ENCODE assay signal across 16 cellular contexts in the genomic region with DNA sequence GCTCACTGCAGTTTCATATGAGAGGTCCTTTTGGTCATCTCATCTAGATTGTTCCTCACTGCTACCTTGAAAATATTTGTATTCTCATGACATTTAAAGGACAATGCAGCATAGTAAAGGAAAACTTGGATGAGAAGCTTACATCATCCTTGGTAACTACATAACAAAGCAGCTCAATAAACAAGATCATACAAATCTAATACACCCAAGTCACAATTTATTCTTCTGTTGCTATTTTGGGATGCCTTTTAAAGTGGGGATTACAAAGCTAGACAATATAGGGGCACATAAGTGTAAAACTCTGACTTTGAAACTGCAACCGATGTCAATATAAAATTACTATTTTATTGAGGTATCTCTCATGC.
A peak's percentile ranks its signal among the peaks of the same experiment; 100 is the strongest.
DNase-seq lines count a peak whose midpoint lies in the region; ATAC-seq and TF ChIP-seq lines count a peak whose summit lies in the region.
"Had no signal": no experiment of that assay in that cellular context is flagged by ENCODE, and none has a peak within 500 bp of the region (broad histone marks: within the 10 kb centered on the region; RNA-seq: fewer than 3 reads in every experiment).

No MANE protein-coding gene starts in this region.

- peaks cover 0 to 47% (median 4%) of the 10 kb centered on the region in 11 experiments; a peak in 6 of 22 replicates for H4K20me1 ChIP-seq in BLaER1 treated with 17β-estradiol and CSF1 and Interleukin-3, amounts not matched to agents 10 nM and 100 nM
- H4K20me1 ChIP-seq in Karpas-422 (ENCODE audit: insufficient read depth, low read depth, low read length) = no peaks in the 10 kb centered on the region
- peaks cover 78% of the 10 kb centered on the region for H4K20me1 ChIP-seq in neural progenitor cell (ENCODE audit: low read depth)

- peak overlapping the region; percentile 45 for H3K4me3 Mint-ChIP-seq in endothelial cell (ENCODE audit: unreplicated experiment)
- no peak overlapping the region for H3K4me3 Mint-ChIP-seq in neural progenitor cell
- no peak overlapping the region for H3K4me3 Mint-ChIP-seq in activated T-helper 17 cell treated with anti-CD3 and anti-CD28 coated beads, Interleukin-2, amount 50 U/mL, for 72 hours
- H3K4me3 Mint-ChIP-seq: IgD-negative memory B cell; memory B cell; stimulated activated naive CD8-positive, alpha-beta T cell treated with anti-CD3 and anti-CD28 coated beads, Interleukin-15, amount 100 ng/mL, for 72 hours had no signal

- peaks cover 0 to 50% (median 24%) of the 10 kb centered on the region in 11 experiments; a peak in 14 of 22 replicates for H3K36me3 ChIP-seq in BLaER1 treated with 17β-estradiol and CSF1 and Interleukin-3, amounts not matched to agents 10 nM and 100 nM
- H3K36me3 ChIP-seq in Karpas-422 (ENCODE audit: insufficient read depth, low read length) = no peaks in the 10 kb centered on the region
- H3K36me3 ChIP-seq in neural progenitor cell = no peaks in the 10 kb centered on the region
- H3K36me3 ChIP-seq: gastroesophageal sphincter had no signal

- TF ChIP-seq CTCF in endothelial cell (IDR thresholded peaks at IDR 0.05; ENCODE audit: unreplicated experiment) (no peak), neural progenitor cell (IDR thresholded peaks at IDR 0.05) (no peak)

- H3K36me3 Mint-ChIP-seq in endothelial cell (ENCODE audit: low read depth, unreplicated experiment) = peaks cover 3% of the 10 kb centered on the region
- H3K36me3 Mint-ChIP-seq in neural progenitor cell = peaks cover 24% of the 10 kb centered on the region
- H3K36me3 Mint-ChIP-seq in activated T-helper 17 cell treated with anti-CD3 and anti-CD28 coated beads, Interleukin-2, amount 50 U/mL, for 72 hours (ENCODE audit: low read depth) = no peaks in the 10 kb centered on the region
- H3K36me3 Mint-ChIP-seq: IgD-negative memory B cell, memory B cell had no signal

- DNase-seq in Karpas-422 (no peak), endothelial cell (ENCODE audit: low spot score) (no peak), neural progenitor cell (ENCODE audit: low spot score) (no peak), NCI-H69 (lab: John Stamatoyannopoulos, UW) (no peak), hepatic stellate cell (ENCODE audit: low spot score) (no peak)
- no peak for DNase-seq in activated effector memory CD4-positive, alpha-beta T cell treated with anti-CD3 and anti-CD28 coated beads, Interleukin-2, amount 50 U/mL, for 16 hours
- DNase-seq: activated CD4-positive, alpha-beta T cell treated with anti-CD3 and anti-CD28 coated beads for 1 hour; activated gamma-delta T cell; NCI-H2081 treated with DMSO at 0.1 percent for 48 hours; NCI-H524; stimulated activated naive CD8-positive, alpha-beta T cell treated with anti-CD3 and anti-CD28 coated beads, Interleukin-15, amount 100 ng/mL, for 72 hours had no signal

- H3K9ac ChIP-seq in BLaER1 treated with 17β-estradiol and CSF1 and Interleukin-3, amounts not matched to agents 10 nM and 100 nM = peak overlapping the region in 9 of 11 experiments; percentile 3 to 63 (median 38); a peak in 8 of 22 replicates
- H3K9ac ChIP-seq in Karpas-422 (ENCODE audit: low read length) (no peak overlapping the region), neural progenitor cell (no peak overlapping the region)

- H3K4me1 Mint-ChIP-seq in endothelial cell (ENCODE audit: unreplicated experiment) = peaks cover 71% of the 10 kb centered on the region
- peaks cover 48% of the 10 kb centered on the region for H3K4me1 Mint-ChIP-seq in neural progenitor cell
- H3K4me1 Mint-ChIP-seq in activated T-helper 17 cell treated with anti-CD3 and anti-CD28 coated beads, Interleukin-2, amount 50 U/mL, for 72 hours = no peaks in the 10 kb centered on the region

- no peak for ATAC-seq in activated T-helper 17 cell treated with anti-CD3 and anti-CD28 coated beads, Interleukin-2, amount 50 U/mL, for 72 hours (replicated peaks)
- ATAC-seq: gastroesophageal sphincter; stimulated activated naive CD8-positive, alpha-beta T cell treated with anti-CD3 and anti-CD28 coated beads, Interleukin-15, amount 100 ng/mL, for 72 hours had no signal

- H3K27me3 Mint-ChIP-seq in endothelial cell (ENCODE audit: unreplicated experiment) (peaks cover 9% of the 10 kb centered on the region), neural progenitor cell (ENCODE audit: insufficient read depth, low read depth) (peaks cover 3% of the 10 kb centered on the region)
- H3K27me3 Mint-ChIP-seq in activated T-helper 17 cell treated with anti-CD3 and anti-CD28 coated beads, Interleukin-2, amount 50 U/mL, for 72 hours = peaks cover 4% of the 10 kb centered on the region
- H3K27me3 Mint-ChIP-seq: IgD-negative memory B cell, memory B cell had no signal

- peaks cover 67 to 98% (median 92%) of the 10 kb centered on the region in 10 experiments for H3K4me1 ChIP-seq in BLaER1 treated with 17β-estradiol and CSF1 and Interleukin-3, amounts not matched to agents 10 nM and 100 nM
- peaks cover 93% of the 10 kb centered on the region for H3K4me1 ChIP-seq in Karpas-422 (ENCODE audit: low read length)
- H3K4me1 ChIP-seq in neural progenitor cell = peaks cover 32% of the 10 kb centered on the region

- H3K9me3 Mint-ChIP-seq in endothelial cell (ENCODE audit: unreplicated experiment) (no peaks in the 10 kb centered on the region), neural progenitor cell (peaks cover 19% of the 10 kb centered on the region)
- H3K9me3 Mint-ChIP-seq in activated T-helper 17 cell treated with anti-CD3 and anti-CD28 coated beads, Interleukin-2, amount 50 U/mL, for 72 hours = no peaks in the 10 kb centered on the region
- H3K9me3 Mint-ChIP-seq: memory B cell; stimulated activated naive CD8-positive, alpha-beta T cell treated with anti-CD3 and anti-CD28 coated beads, Interleukin-15, amount 100 ng/mL, for 72 hours had no signal

- H3K79me2 ChIP-seq in Karpas-422 (ENCODE audit: low read length) (peaks cover 90% of the 10 kb centered on the region), neural progenitor cell (ENCODE audit: low read depth) (peaks cover 97% of the 10 kb centered on the region)

- no peaks in the 10 kb centered on the region for H3K9me2 ChIP-seq in Karpas-422 (replicated peaks; ENCODE audit: insufficient read depth, low read length)

- peak overlapping the region; percentile 50 to 87 (median 69); a peak in 21 of 22 replicates for H3K4me2 ChIP-seq in BLaER1 treated with 17β-estradiol and CSF1 and Interleukin-3, amounts not matched to agents 10 nM and 100 nM
- H3K4me2 ChIP-seq in Karpas-422 (ENCODE audit: low read depth, low read length, poor library complexity, severe bottlenecking) (no peak overlapping the region), neural progenitor cell (peak overlapping the region; percentile 63)

- H3K27me3 ChIP-seq in BLaER1 treated with 17β-estradiol and CSF1 and Interleukin-3, amounts not matched to agents 10 nM and 100 nM = no peaks in the 10 kb centered on the region
- H3K27me3 ChIP-seq in Karpas-422 (ENCODE audit: low read length) (no peaks in the 10 kb centered on the region), neural progenitor cell (no peaks in the 10 kb centered on the region)
- H3K27me3 ChIP-seq: gastroesophageal sphincter had no signal

- H3K27ac Mint-ChIP-seq in endothelial cell (ENCODE audit: unreplicated experiment) = peak overlapping the region; percentile 100
- H3K27ac Mint-ChIP-seq in neural progenitor cell = peak overlapping the region; percentile 76
- H3K27ac Mint-ChIP-seq in activated T-helper 17 cell treated with anti-CD3 and anti-CD28 coated beads, Interleukin-2, amount 50 U/mL, for 72 hours = no peak overlapping the region
- H3K27ac Mint-ChIP-seq: memory B cell; stimulated activated naive CD8-positive, alpha-beta T cell treated with anti-CD3 and anti-CD28 coated beads, Interleukin-15, amount 100 ng/mL, for 72 hours had no signal

- H2AFZ ChIP-seq in Karpas-422 (ENCODE audit: low read length) (no peak overlapping the region), neural progenitor cell (replicated peaks) (no peak overlapping the region)

- H3F3A ChIP-seq in neural progenitor cell (ENCODE audit: low read depth) = peaks cover 12% of the 10 kb centered on the region

- no peak overlapping the region for H3K4me3 ChIP-seq in BLaER1 treated with 17β-estradiol and CSF1 and Interleukin-3, amounts not matched to agents 10 nM and 100 nM
- H3K4me3 ChIP-seq in Karpas-422 (ENCODE audit: low read length) (no peak overlapping the region), neural progenitor cell (no peak overlapping the region)
- H3K4me3 ChIP-seq: gastroesophageal sphincter had no signal

- H3K9me3 ChIP-seq in BLaER1 treated with 17β-estradiol and CSF1 and Interleukin-3, amounts not matched to agents 10 nM and 100 nM (replicated peaks in 1 of 11) = peaks cover 0 to 17% (median 11%) of the 10 kb centered on the region in 11 experiments; a peak in 10 of 22 replicates
- H3K9me3 ChIP-seq in Karpas-422 (ENCODE audit: low read length) (no peaks in the 10 kb centered on the region), neural progenitor cell (ENCODE audit: low read depth) (no peaks in the 10 kb centered on the region)
- H3K9me3 ChIP-seq: gastroesophageal sphincter had no signal

- peak overlapping the region in 10 of 11 experiments; percentile 15 to 68 (median 60); a peak in 17 of 22 replicates for H3K27ac ChIP-seq in BLaER1 treated with 17β-estradiol and CSF1 and Interleukin-3, amounts not matched to agents 10 nM and 100 nM
- H3K27ac ChIP-seq in Karpas-422 (ENCODE audit: low read length) (peak overlapping the region; percentile 51), neural progenitor cell (peak overlapping the region; percentile 83)

Comparison
In these comparisons a context has a peak if more than half of its experiments do, and no peak if none do; other contexts are left out.
1. H3K9ac ChIP-seq: peak in BLaER1 treated with 17β-estradiol and CSF1 and Interleukin-3, amounts not matched to agents 10 nM and 100 nM (9 of 11); none in Karpas-422 (single experiment) and neural progenitor cell (single experiment).
2. Peak in every context shown above with its lines, with median percentiles within 50 percentile points of each other: H3K27ac ChIP-seq.